Comparison of ENCODE assay signal across 8 cellular contexts in the genomic region with DNA sequence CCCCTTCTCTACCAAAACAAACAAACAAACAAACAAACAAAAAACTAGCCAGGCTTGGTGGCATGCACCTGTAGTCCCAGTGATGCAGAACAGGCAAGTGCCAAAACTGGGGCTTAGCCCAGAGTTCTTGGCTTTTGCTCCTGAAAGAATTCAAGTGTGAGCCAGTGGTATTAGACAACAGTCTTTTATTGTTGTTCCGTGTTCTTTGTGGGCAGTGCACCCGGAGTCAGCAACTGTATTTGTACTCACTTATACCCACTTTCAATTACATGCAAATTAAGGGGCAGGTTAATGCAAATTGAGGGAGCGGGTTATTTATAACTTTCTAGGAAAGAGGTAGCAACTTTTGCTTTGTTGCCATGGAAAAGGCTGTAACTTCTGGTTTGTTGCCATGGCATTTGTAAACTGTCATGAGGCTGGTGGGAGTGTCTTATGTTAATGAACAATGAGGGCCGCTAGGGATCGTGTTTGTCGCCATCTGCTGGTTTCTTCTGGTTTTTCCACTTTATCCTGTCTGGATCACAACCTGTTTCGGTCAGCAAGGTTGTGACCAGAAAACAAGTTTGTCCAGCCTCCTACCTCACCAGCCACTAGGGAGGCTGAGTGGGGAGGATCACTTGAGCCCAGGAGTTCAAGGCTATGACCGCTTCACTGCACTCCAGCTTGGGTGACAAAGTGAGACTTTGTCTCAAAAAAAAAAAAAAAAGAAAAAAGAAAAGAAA.
DNase-seq lines count a peak whose midpoint lies in the region; ATAC-seq and TF ChIP-seq lines count a peak whose summit lies in the region.

No MANE protein-coding gene starts in this region.

- H2AFZ ChIP-seq in SK-N-SH (ENCODE audit: low read depth), result no peak overlapping the region

- no peaks in the 10 kb centered on the region for H3K9me2 ChIP-seq in SK-N-SH

- TF ChIP-seq RAD21 in SK-N-SH (IDR thresholded peaks at IDR 0.05; ENCODE audit: low read length), result peak; percentile 45

- H3K4me3 ChIP-seq in SK-N-SH (ENCODE audit: low read depth in 2 of 2, low read length in 1 of 2), result no peak overlapping the region

- CTCF ChIA-PET in SK-N-SH (lab: Yijun Ruan, JAX), result no interaction called here

- peak; percentile 20 for DNase-seq in NK-92 treated with Interleukin-12 subunit alpha and Interleukin-12 subunit beta, amount 100 ng/mL, for 24 hours (lab: John Stamatoyannopoulos, UW)
- DNase-seq in NK-92 (lab: John Stamatoyannopoulos, UW; ENCODE audit: unreplicated experiment) (no peak), KBM-7 (peak; percentile 83), SK-N-SH (peak; percentile 30), medulla oblongata (ENCODE audit: extremely low spot score) (peak; percentile 43), NCI-H345 treated with DMSO at 0.1 percent for 48 hours (lab: John Stamatoyannopoulos, UW; ENCODE audit: unreplicated experiment) (no peak)
- peak; percentile 45 for DNase-seq in central memory CD4-positive, alpha-beta T cell

- H3K9ac ChIP-seq in SK-N-SH, result no peak overlapping the region

- no peaks in the 10 kb centered on the region for H3K9me3 ChIP-seq in SK-N-SH

- WGBS in SK-N-SH (ENCODE audit: low lambda C conversion rate), result 4% methylated on average over 8 of the region's 8 CpGs

- H3K79me2 ChIP-seq in SK-N-SH (ENCODE audit: insufficient read depth), result no peaks in the 10 kb centered on the region

- H3K27me3 ChIP-seq in SK-N-SH (ENCODE audit: insufficient read depth), result peaks cover 28% of the 10 kb centered on the region; the same call in 1 of the 2 replicates

- in situ Hi-C loops in KBM-7 (cut with MboI; ENCODE audit: low pct_unique_long_range_greater_than_20kb, low sequenced_read_pairs), result loop anchor here (25.0 kb wide), 1 partner anchor 106 kb away; no protein-coding TSS in a partner anchor

- TF ChIP-seq CTCF in SK-N-SH (IDR thresholded peaks at IDR 0.05), result peak; percentile 73

- no peak overlapping the region for H3K27ac ChIP-seq in SK-N-SH (ENCODE audit: low read depth in 2 of 2, low read length in 1 of 2)

- no peaks in the 10 kb centered on the region for H3K4me1 ChIP-seq in SK-N-SH (ENCODE audit: control insufficient read depth in 1 of 2, insufficient read depth in 2 of 2, low read depth in 1 of 2, low read length in 1 of 2)

- H3K36me3 ChIP-seq in SK-N-SH (replicated peaks in 1 of 2; ENCODE audit: control insufficient read depth in 1 of 2, insufficient read depth in 2 of 2, low read length in 1 of 2), result no peaks in the 10 kb centered on the region

- H3F3A ChIP-seq in SK-N-SH (replicated peaks; ENCODE audit: insufficient read depth), result no peaks in the 10 kb centered on the region

- no peak for TF ChIP-seq EP300 in SK-N-SH (IDR thresholded peaks at IDR 0.05; ENCODE audit: borderline replicate concordance in 1 of 2, low read depth in 1 of 2, low read length in 1 of 2)

- no peaks in the 10 kb centered on the region for H4K20me1 ChIP-seq in SK-N-SH (ENCODE audit: insufficient read depth)

- POLR2A ChIA-PET in SK-N-SH (lab: Yijun Ruan, JAX), result no interaction called here

- H3K4me2 ChIP-seq in SK-N-SH, result no peak overlapping the region

- ATAC-seq in GM21423 (IDR thresholded peaks at IDR 0.05; ENCODE audit: unreplicated experiment), result peak; percentile 81

TF ChIP-seq in SK-N-SH, 30 proteins besides CTCF, POLR2A, EP300 and RAD21:
- TF ChIP-seq TAF1 (IDR thresholded peaks at IDR 0.05; ENCODE audit: borderline replicate concordance, low read depth, low read length), result no peak
- TF ChIP-seq SMC3 (IDR thresholded peaks at IDR 0.05; ENCODE audit: low read depth, low read length), result peak; percentile 28; the same call in 1 of the 2 replicates
- TF ChIP-seq CHD2 (IDR thresholded peaks at IDR 0.05; ENCODE audit: low read length, partially characterized antibody), result no peak
TF ChIP-seq in SK-N-SH: peak in this region for 1.

Comparison
In these comparisons a context has a peak if more than half of its experiments do, and no peak if none do; other contexts are left out.
1. DNase-seq: peak in NK-92 treated with Interleukin-12 subunit alpha and Interleukin-12 subunit beta, amount 100 ng/mL, for 24 hours (single experiment), KBM-7 (single experiment), SK-N-SH (single experiment), central memory CD4-positive, alpha-beta T cell (single experiment) and medulla oblongata (single experiment); none in NK-92 (single experiment) and NCI-H345 treated with DMSO at 0.1 percent for 48 hours (single experiment).